Comparison of ENCODE assay signal across 10 cellular contexts in genomic region chr19:7658219-7658686, GRCh38. TPM values are rescaled to one million over a fixed set of nuclear protein-coding genes. Genes with fewer than 3 reads are reported as not detected.
DNase-seq lines count a peak whose midpoint lies in the region; ATAC-seq, FAIRE-seq and TF ChIP-seq lines count a peak whose summit lies in the region.
"Had no signal": no experiment of that assay in that cellular context is flagged by ENCODE, and none has a peak within 500 bp of the region (broad histone marks: within the 10 kb centered on the region; RNA-seq: fewer than 3 reads in every experiment).

No MANE protein-coding gene starts in this region.

- H3K4me1 ChIP-seq in SJCRH30 (no peaks in the 10 kb centered on the region), left lung (peaks cover 0 to 67% of the 10 kb centered on the region in 2 donors), vagina (no peaks in the 10 kb centered on the region)

- H3K36me3 ChIP-seq in SJCRH30 (no peaks in the 10 kb centered on the region), left lung (no peaks in the 10 kb centered on the region), WERI-Rb-1 (no peaks in the 10 kb centered on the region), vagina (no peaks in the 10 kb centered on the region)

- H3K4me3 ChIP-seq in SJCRH30 = no peak overlapping the region
- peak overlapping the region in 1 of 2 donors; percentile 9 for H3K4me3 ChIP-seq in left lung
- no peak overlapping the region for H3K4me3 ChIP-seq in WERI-Rb-1 (ENCODE audit: low read depth, low read length)
- no peak overlapping the region for H3K4me3 ChIP-seq in vagina

- TF ChIP-seq CTCF in left lung (IDR thresholded peaks at IDR 0.05) = no peak
- TF ChIP-seq CTCF in WERI-Rb-1 (IDR thresholded peaks at IDR 0.05; ENCODE audit: low read depth, low read length) = no peak
- no peak for TF ChIP-seq CTCF in vagina (IDR thresholded peaks at IDR 0.05)

- H3K27ac ChIP-seq in SJCRH30 = no peak overlapping the region
- peak overlapping the region in 1 of 2 donors; percentile 97 for H3K27ac ChIP-seq in left lung
- H3K27ac ChIP-seq in WERI-Rb-1 = no peak overlapping the region
- H3K27ac ChIP-seq in vagina = no peak overlapping the region

- H3K27me3 ChIP-seq in SJCRH30 = peaks cover 3% of the 10 kb centered on the region; the same call in 1 of the 2 replicates
- H3K27me3 ChIP-seq in left lung = peaks cover 0 to 4% of the 10 kb centered on the region in 2 donors
- no peaks in the 10 kb centered on the region for H3K27me3 ChIP-seq in WERI-Rb-1 (ENCODE audit: insufficient read depth, low read depth, severe bottlenecking)
- no peaks in the 10 kb centered on the region for H3K27me3 ChIP-seq in vagina

- intact Hi-C loops in left lung (cut with DNase I) (no loop called here), vagina (cut with DNase I) (no loop called here)

- no peak for FAIRE-seq in HTR-8/SVneo (lab: Jason Lieb, UNC)

- ATAC-seq in GM21825 (IDR thresholded peaks at IDR 0.05; ENCODE audit: unreplicated experiment) (peak; percentile 70), left lung (peak; percentile 46)

- H3K9me3 ChIP-seq in SJCRH30 (replicated peaks) (no peaks in the 10 kb centered on the region), left lung (no peaks in the 10 kb centered on the region), WERI-Rb-1 (ENCODE audit: severe bottlenecking) (no peaks in the 10 kb centered on the region), vagina (no peaks in the 10 kb centered on the region)

- DNase-seq in SJCRH30 = peak; percentile 24 to 52
- no peak for DNase-seq in left lung
- no peak for DNase-seq in HTR-8/SVneo (ENCODE audit: insufficient read length, low spot score)
- DNase-seq in DMS53 treated with DMSO at 0.1 percent for 48 hours (lab: John Stamatoyannopoulos, UW; ENCODE audit: unreplicated experiment) = no peak
- no peak for DNase-seq in WERI-Rb-1
- no peak for DNase-seq in vagina (ENCODE audit: extremely low spot score in 2 of 2)

- peak; percentile 32 for TF ChIP-seq POLR2A in GM15510 (IDR thresholded peaks at IDR 0.05; ENCODE audit: borderline replicate concordance, extremely low read depth, insufficient read length)
- no peak for TF ChIP-seq POLR2A in vagina (IDR thresholded peaks at IDR 0.05)

RNA-seq across cellular contexts. Expression of gene RETN, which starts 10.6 kb away (rescaled TPM):
- total RNA-seq in SJCRH30 (2014; rRNA removed; shearing (Covaris generic)) = not detected in 2 replicates
- 10 to 100 TPM in 1 of 2 donors, 1 to 10 TPM in 1; 3.6 to 22.4 TPM for total RNA-seq in left lung
- not detected for total RNA-seq in vagina
- total RNA-seq: HT1080 had no signal

RNA-seq across cellular contexts. Expression of gene MCEMP1, which starts 18.6 kb away (rescaled TPM):
- not detected in 2 replicates for total RNA-seq in SJCRH30 (2014; rRNA removed; shearing (Covaris generic))
- total RNA-seq in left lung (100 to 1,000 TPM in 1 of 2 donors, 10 to 100 TPM in 1; 26.4 to 112 TPM), vagina (not detected)
- total RNA-seq: HT1080, skeletal muscle tissue had no signal

RNA-seq across cellular contexts. Expression of gene STXBP2, which starts 21.3 kb away (rescaled TPM):
- total RNA-seq in SJCRH30 (2014; rRNA removed; shearing (Covaris generic)) = 0.15 TPM in 1 of 2 replicates, not detected in the other
- 100 to 1,000 TPM; 153 to 277 TPM for total RNA-seq in left lung
- 64.3 TPM for total RNA-seq in vagina

RNA-seq across cellular contexts. Expression of gene TRAPPC5, which starts 22.4 kb away (rescaled TPM):
- total RNA-seq in SJCRH30 (2014; rRNA removed; shearing (Covaris generic)) = 18.5 and 25.1 TPM in 2 replicates
- 100 to 1,000 TPM; 105 to 106 TPM for total RNA-seq in left lung
- 87.2 TPM for total RNA-seq in vagina

RNA-seq across cellular contexts. Expression of gene PCP2, which starts 24.7 kb away (rescaled TPM):
- not detected in 2 replicates for total RNA-seq in SJCRH30 (2014; rRNA removed; shearing (Covaris generic))
- total RNA-seq in left lung (1 to 10 TPM; 1.6 to 1.8 TPM), vagina (not detected)
- total RNA-seq: HT1080, skeletal muscle tissue had no signal

Comparison
In these comparisons a context has a peak if more than half of its experiments do, and no peak if none do; other contexts are left out.
1. DNase-seq: peak in SJCRH30 (2 of 2); none in left lung (0 of 2), HTR-8/SVneo (single experiment), DMS53 treated with DMSO at 0.1 percent for 48 hours (single experiment), WERI-Rb-1 (single experiment) and vagina (0 of 2).
2. RNA of gene MCEMP1, which starts 18.6 kb away (total RNA-seq): 26.4 to 112 TPM in left lung; not detected in vagina (single experiment) and not detected in SJCRH30; every median in the first group is over 10 times any median in the second.
3. RNA of gene STXBP2, which starts 21.3 kb away (total RNA-seq): 153 to 277 TPM in left lung and 64.3 TPM in vagina (single experiment); 0.15 TPM in SJCRH30; every median in the first group is over 10 times any median in the second.